Comparison of ENCODE assay signal across 1 cellular context in the genomic region with DNA sequence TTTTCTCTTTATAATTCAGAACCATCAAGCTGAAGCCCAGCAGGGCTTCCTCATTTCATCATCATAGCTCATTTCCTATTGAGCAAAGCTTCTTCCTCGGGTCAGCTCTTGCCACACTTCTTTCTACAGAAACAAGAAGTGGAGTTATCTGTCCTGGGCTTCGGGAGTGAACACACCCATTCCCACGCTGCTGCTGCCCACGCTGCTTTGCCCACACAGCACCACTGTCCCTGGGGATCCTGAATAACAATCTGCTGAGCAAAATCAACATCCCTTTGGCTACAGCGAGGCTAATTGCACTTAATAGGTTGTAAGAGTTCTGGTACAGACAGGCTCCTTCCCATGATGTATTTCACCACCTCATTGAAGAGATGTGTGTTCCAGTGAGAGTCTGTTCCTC.
TF ChIP-seq lines count a peak whose summit lies in the region.

No MANE protein-coding gene starts in this region.

TF ChIP-seq in endothelial cell of umbilical vein, 7 proteins besides CTCF, POLR2A, EP300 and RAD21:
- TF ChIP-seq JUN (IDR thresholded peaks at IDR 0.05; ENCODE audit: borderline replicate concordance, insufficient read depth, insufficient read length, low read depth) (no peak), MYC (IDR thresholded peaks at IDR 0.05; ENCODE audit: low read depth, low read length) (no peak), FOS (IDR thresholded peaks at IDR 0.05; ENCODE audit: borderline replicate concordance, insufficient read depth, low read length) (peak; percentile 20), POLR2AphosphoS5 (IDR thresholded peaks at IDR 0.05; ENCODE audit: insufficient read depth, low read depth, low read length) (peak; percentile 24), EZH2 (IDR thresholded peaks at IDR 0.05; ENCODE audit: borderline replicate concordance, low read depth, low read length, severe bottlenecking) (no peak), GATA2 (IDR thresholded peaks at IDR 0.05; ENCODE audit: insufficient read depth, insufficient read length, low read depth, low read length) (peak; percentile 28)
- TF ChIP-seq, protein P1, sequence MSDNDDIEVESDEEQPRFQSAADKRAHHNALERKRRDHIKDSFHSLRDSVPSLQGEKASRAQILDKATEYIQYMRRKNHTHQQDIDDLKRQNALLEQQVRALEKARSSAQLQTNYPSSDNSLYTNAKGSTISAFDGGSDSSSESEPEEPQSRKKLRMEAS (IDR thresholded peaks at IDR 0.05; ENCODE audit: insufficient read depth, insufficient read length): no peak
